8 cellular contexts compared by ENCODE assay signal in genomic region chr18:79528846-79529245, GRCh38.
DNase-seq lines count a peak whose midpoint lies in the region; ATAC-seq, FAIRE-seq and TF ChIP-seq lines count a peak whose summit lies in the region.

No MANE protein-coding gene starts in this region.

- H3K56ac ChIP-seq in H1 (replicated peaks; ENCODE audit: insufficient read length, low read depth, low read length): no peak overlapping the region

- peak; percentile 89 for FAIRE-seq in H1 (lab: Jason Lieb, UNC)

- H3K4me1 ChIP-seq in CD4-positive, CD25-positive, alpha-beta regulatory T cell (ENCODE audit: control insufficient read depth, insufficient read depth, low read length, poor library complexity, severe bottlenecking): peaks cover 9% of the 10 kb centered on the region
- H3K4me1 ChIP-seq in GM23248 (ENCODE audit: insufficient read depth) (no peaks in the 10 kb centered on the region), H1 (replicated peaks in 1 of 4; ENCODE audit: control insufficient read depth in 3 of 4, insufficient read depth in 4 of 4, low read length in 3 of 4) (peaks cover 0 to 12% (median 5%) of the 10 kb centered on the region in 4 experiments; a peak in 5 of 7 replicates)

- no peak overlapping the region for H3K27ac ChIP-seq in CD4-positive, CD25-positive, alpha-beta regulatory T cell (ENCODE audit: insufficient read depth, low read length, poor library complexity, severe bottlenecking)
- H3K27ac ChIP-seq in GM23248 (no peak overlapping the region), H1 (ENCODE audit: low read depth, low read length) (no peak overlapping the region)

- H2BK15ac ChIP-seq in H1 (ENCODE audit: low read length): no peak overlapping the region

- H3K14ac ChIP-seq in H1 (ENCODE audit: insufficient read length): no peak overlapping the region

- no peak overlapping the region for H3K9ac ChIP-seq in GM23248
- no peak overlapping the region for H3K9ac ChIP-seq in H1 (replicated peaks in 1 of 4; ENCODE audit: extremely low read depth in 1 of 4, low read depth in 3 of 4, low read length in 3 of 4)

- H3K23ac ChIP-seq in H1 (ENCODE audit: insufficient read length): no peak overlapping the region

- H2AFZ ChIP-seq in GM23248: no peak overlapping the region
- no peak overlapping the region for H2AFZ ChIP-seq in H1 (ENCODE audit: low read length)

- H4K5ac ChIP-seq in H1 (ENCODE audit: insufficient read length, low read depth, low read length): no peak overlapping the region

- no peak overlapping the region for H2BK5ac ChIP-seq in H1 (ENCODE audit: low read depth, low read length)

- no peaks in the 10 kb centered on the region; the same call in 1 of the 2 replicates for H3K79me1 ChIP-seq in H1 (ENCODE audit: low read depth, low read length)

- TF ChIP-seq POLR2A in H1 (IDR thresholded peaks at IDR 0.05; ENCODE audit: control extremely low read depth in 1 of 2, low read depth in 2 of 2, low read length in 2 of 2): no peak

- H3K27me3 Mint-ChIP-seq in CD4-positive, CD25-positive, alpha-beta regulatory T cell: peaks cover 2% of the 10 kb centered on the region
- H3K27me3 Mint-ChIP-seq in activated CD8-positive, alpha-beta T cell treated with anti-CD3 and anti-CD28 coated beads, Interleukin-2, amount 10 ng/mL, durations not matched to agents 7 days and 5 days (ENCODE audit: low read depth): no peaks in the 10 kb centered on the region

- no peaks in the 10 kb centered on the region for H3K9me3 ChIP-seq in CD4-positive, CD25-positive, alpha-beta regulatory T cell (ENCODE audit: control insufficient read depth in 2 of 2, low read length in 2 of 2)
- H3K9me3 ChIP-seq in GM23248 (ENCODE audit: low read depth): no peaks in the 10 kb centered on the region
- no peaks in the 10 kb centered on the region for H3K9me3 ChIP-seq in H1 (ENCODE audit: insufficient read depth in 2 of 2, low read depth in 1 of 2, low read length in 1 of 2)

- TF ChIP-seq EP300 in H1 (IDR thresholded peaks at IDR 0.05; ENCODE audit: borderline replicate concordance in 1 of 2, low read depth in 2 of 2, low read length in 2 of 2): no peak

- DNase-seq in CD4-positive, CD25-positive, alpha-beta regulatory T cell: peak; percentile 51 to 75 (median 70)
- DNase-seq in GM23248 (peak; percentile 70), NCI-H526 treated with DMSO at 0.1 percent for 48 hours (lab: John Stamatoyannopoulos, UW) (peak; percentile 50), H1 (ENCODE audit: low read depth in 1 of 2, low spot score in 2 of 2) (peak; percentile 34 to 92), midbrain (lab: John Stamatoyannopoulos, UW) (peak; percentile 65)
- peak; percentile 79 for DNase-seq in activated CD8-positive, alpha-beta T cell treated with anti-CD3 and anti-CD28 coated beads, Interleukin-2, amount 10 ng/mL, durations not matched to agents 7 days and 5 days
- DNase-seq in stimulated activated CD8-positive, alpha-beta memory T cell treated with anti-CD3 and anti-CD28 coated beads, Interleukin-7, amount 100 ng/mL, for 4 hours (ENCODE audit: low read depth in 2 of 2): peak; percentile 53 to 57

- H2AK5ac ChIP-seq in H1 (ENCODE audit: low read depth, low read length): no peak overlapping the region

- no peak overlapping the region for H2BK12ac ChIP-seq in H1 (ENCODE audit: low read depth, low read length)

- no peaks in the 10 kb centered on the region for H3K27me3 ChIP-seq in CD4-positive, CD25-positive, alpha-beta regulatory T cell (ENCODE audit: control insufficient read depth, insufficient read depth, low read length)
- H3K27me3 ChIP-seq in GM23248 (replicated peaks; ENCODE audit: insufficient read depth) (0 out of 2 replicates have a peak, but pooled peaks cover 4% of the 10 kb centered on the region), H1 (replicated peaks in 1 of 4; ENCODE audit: control insufficient read depth in 3 of 4, extremely low read depth in 1 of 4, insufficient read depth in 3 of 4, low read length in 3 of 4) (peaks cover 0 to 2% (median 0%) of the 10 kb centered on the region in 4 experiments; a peak in 3 of 7 replicates)

- TF ChIP-seq RAD21 in H1 (IDR thresholded peaks at IDR 0.05 in 1 of 2, conservative IDR thresholded peaks at IDR 0.05 in 1 of 2; ENCODE audit: low read depth in 2 of 2, low read length in 2 of 2): peak; percentile 93

- H2BK20ac ChIP-seq in H1 (ENCODE audit: low read length): no peak overlapping the region

- peaks cover 4 to 16% (median 7%) of the 10 kb centered on the region in 4 donors for H3K4me1 Mint-ChIP-seq in CD4-positive, CD25-positive, alpha-beta regulatory T cell
- H3K4me1 Mint-ChIP-seq in activated CD8-positive, alpha-beta T cell treated with anti-CD3 and anti-CD28 coated beads, Interleukin-2, amount 10 ng/mL, durations not matched to agents 7 days and 5 days (ENCODE audit: low read depth): peaks cover 17% of the 10 kb centered on the region

- H3K9me3 Mint-ChIP-seq in CD4-positive, CD25-positive, alpha-beta regulatory T cell: no peaks in the 10 kb centered on the region
- H3K9me3 Mint-ChIP-seq in activated CD8-positive, alpha-beta T cell treated with anti-CD3 and anti-CD28 coated beads, Interleukin-2, amount 10 ng/mL, durations not matched to agents 7 days and 5 days (ENCODE audit: insufficient read depth): no peaks in the 10 kb centered on the region

- H3K4me2 ChIP-seq in GM23248 (ENCODE audit: unreplicated experiment) (no peak overlapping the region), H1 (ENCODE audit: insufficient read depth in 1 of 2, low read depth in 2 of 2, low read length in 2 of 2) (peak overlapping the region in 1 of 2 experiments; percentile 30; a peak in 2 of 4 replicates)

- H3K27ac Mint-ChIP-seq in CD4-positive, CD25-positive, alpha-beta regulatory T cell: peak overlapping the region in 2 of 3 donors; percentile 42 to 58
- H3K27ac Mint-ChIP-seq in activated CD8-positive, alpha-beta T cell treated with anti-CD3 and anti-CD28 coated beads, Interleukin-2, amount 10 ng/mL, durations not matched to agents 7 days and 5 days: no peak overlapping the region

- no peaks in the 10 kb centered on the region for H3F3A ChIP-seq in GM23248 (ENCODE audit: insufficient read depth)

- TF ChIP-seq CTCF in H1 (IDR thresholded peaks at IDR 0.05; ENCODE audit: control extremely low read depth in 1 of 3, insufficient read depth in 1 of 3, low read depth in 1 of 3, low read length in 3 of 3): peak in 2 of 3 experiments; percentile 83 to 93; a peak in 3 of 4 replicates

- in situ Hi-C loops in GM23248 (cut with MboI): no loop called here

- H3K23me2 ChIP-seq in H1 (ENCODE audit: low read depth, low read length): no peaks in the 10 kb centered on the region

- H2BK120ac ChIP-seq in H1 (replicated peaks; ENCODE audit: low read depth, low read length): no peak overlapping the region

- H3K18ac ChIP-seq in H1 (ENCODE audit: extremely low read depth, low read length): no peak overlapping the region

- 68 to 73% methylated on average over 26 of the region's 26 CpGs for WGBS in GM23248 (ENCODE audit: low coverage in 1 of 2, low lambda C conversion rate in 2 of 2, missing lambda C conversion rate in 2 of 2), 2 experiments
- 48% methylated on average over 26 of the region's 26 CpGs; no CpG with 5 or more reads in 1 of the 2 experiments for WGBS in H1 (ENCODE audit: extremely low coverage in 1 of 2, insufficient coverage in 1 of 2, insufficient read length in 1 of 2, insufficient replicate concordance in 2 of 2, low coverage in 1 of 2, low lambda C conversion rate in 2 of 2, missing lambda C conversion rate in 1 of 2), 2 experiments

- H3K79me2 ChIP-seq in GM23248 (ENCODE audit: insufficient read depth) (no peaks in the 10 kb centered on the region), H1 (ENCODE audit: control insufficient read depth in 1 of 2, insufficient read depth in 2 of 2, low read length in 2 of 2) (no peaks in the 10 kb centered on the region)

- H3K9me2 ChIP-seq in GM23248 (ENCODE audit: insufficient read depth): no peaks in the 10 kb centered on the region

- peak overlapping the region; percentile 31 for H4K91ac ChIP-seq in H1 (replicated peaks; ENCODE audit: insufficient read length, low read length)

- H3K36me3 Mint-ChIP-seq in CD4-positive, CD25-positive, alpha-beta regulatory T cell: peaks cover 9% of the 10 kb centered on the region
- H3K36me3 Mint-ChIP-seq in activated CD8-positive, alpha-beta T cell treated with anti-CD3 and anti-CD28 coated beads, Interleukin-2, amount 10 ng/mL, durations not matched to agents 7 days and 5 days (ENCODE audit: low read depth): peaks cover 8% of the 10 kb centered on the region

- no peak overlapping the region for H3K4ac ChIP-seq in H1 (replicated peaks; ENCODE audit: insufficient read length, low read depth, low read length)

- H3K4me3 ChIP-seq in CD4-positive, CD25-positive, alpha-beta regulatory T cell (ENCODE audit: low read depth, low read length): no peak overlapping the region
- H3K4me3 ChIP-seq in GM23248 (no peak overlapping the region), H1 (ENCODE audit: extremely low read depth in 1 of 4, insufficient read depth in 2 of 4, low read depth in 3 of 4, low read length in 4 of 4) (no peak overlapping the region)

- H3K36me3 ChIP-seq in CD4-positive, CD25-positive, alpha-beta regulatory T cell (ENCODE audit: control insufficient read depth, insufficient read depth, low read length): peaks cover 17% of the 10 kb centered on the region
- no peaks in the 10 kb centered on the region for H3K36me3 ChIP-seq in GM23248 (ENCODE audit: low read depth)
- H3K36me3 ChIP-seq in H1 (ENCODE audit: control insufficient read depth in 2 of 4, insufficient read depth in 4 of 4, low read length in 3 of 4): no peaks in the 10 kb centered on the region

- no peak overlapping the region for H4K8ac ChIP-seq in H1 (ENCODE audit: extremely low read depth, insufficient read depth, low read length)

- peak overlapping the region in 1 of 4 donors; percentile 72 for H3K4me3 Mint-ChIP-seq in CD4-positive, CD25-positive, alpha-beta regulatory T cell
- H3K4me3 Mint-ChIP-seq in activated CD8-positive, alpha-beta T cell treated with anti-CD3 and anti-CD28 coated beads, Interleukin-2, amount 10 ng/mL, durations not matched to agents 7 days and 5 days: no peak overlapping the region

- POLR2A ChIA-PET in activated CD8-positive, alpha-beta T cell treated with anti-CD3 and anti-CD28 coated beads, Interleukin-2, amount 10 ng/mL, durations not matched to agents 7 days and 5 days (lab: Charles Lee): no interaction called here
- POLR2A ChIA-PET in H1 (lab: Charles Lee; ENCODE audit: partially characterized antibody): no interaction called here

- H4K20me1 ChIP-seq in GM23248 (ENCODE audit: insufficient read depth) (no peaks in the 10 kb centered on the region), H1 (replicated peaks in 1 of 2; ENCODE audit: control insufficient read depth in 1 of 2, insufficient read depth in 2 of 2, low read length in 2 of 2) (no peaks in the 10 kb centered on the region)

- peak; percentile 40 to 50 for ATAC-seq in CD4-positive, CD25-positive, alpha-beta regulatory T cell (ENCODE audit: low read depth in 2 of 2)
- ATAC-seq in activated CD8-positive, alpha-beta T cell treated with anti-CD3 and anti-CD28 coated beads, Interleukin-2, amount 10 ng/mL, durations not matched to agents 7 days and 5 days: no peak
- ATAC-seq in HG03442 (IDR thresholded peaks at IDR 0.05; ENCODE audit: unreplicated experiment): no peak

- CTCF ChIA-PET in activated CD8-positive, alpha-beta T cell treated with anti-CD3 and anti-CD28 coated beads, Interleukin-2, amount 10 ng/mL, durations not matched to agents 7 days and 5 days (lab: Charles Lee): interaction anchor here (1.0 to 8.3 kb wide), 6 partner anchors 12 to 169 kb away, joined by 3 to 70 read pairs (median 7); no protein-coding TSS in a partner anchor
- CTCF ChIA-PET in H1 (lab: Charles Lee; ENCODE audit: partially characterized antibody): interaction anchor here (0.6 to 7.1 kb wide), 18 partner anchors 10 to 167 kb away, joined by 3 to 124 read pairs (median 4); partner anchors contain the start of gene NFATC1

Comparison
In these comparisons a context has a peak if more than half of its experiments do, and no peak if none do; other contexts are left out.
1. ATAC-seq: peak in CD4-positive, CD25-positive, alpha-beta regulatory T cell (2 of 2); none in activated CD8-positive, alpha-beta T cell treated with anti-CD3 and anti-CD28 coated beads, Interleukin-2, amount 10 ng/mL, durations not matched to agents 7 days and 5 days (single experiment) and HG03442 (single experiment).
2. Peak in every context shown above with its lines, with median percentiles within 50 percentile points of each other: DNase-seq.